10 cellular contexts compared by ENCODE assay signal in the genomic region with DNA sequence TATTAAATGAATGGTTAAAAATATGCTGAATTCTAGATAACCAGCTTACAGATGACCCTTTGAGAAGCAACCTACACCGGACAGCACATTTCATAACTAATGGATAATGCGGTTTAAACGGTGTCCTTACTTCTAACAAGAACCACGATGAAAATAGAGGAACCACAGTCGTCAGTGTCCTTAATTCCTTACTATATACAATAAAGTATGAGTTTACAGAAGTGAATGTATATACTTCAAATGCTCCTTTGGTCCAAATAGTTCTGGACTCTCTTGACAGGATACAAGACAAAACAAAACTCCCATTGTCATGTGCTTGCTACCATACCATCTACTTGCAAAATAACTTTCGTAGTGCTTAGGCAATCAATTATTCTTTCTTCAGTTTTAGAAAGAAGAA. TPM values are rescaled to one million over a fixed set of nuclear protein-coding genes. Genes with fewer than 3 reads are reported as not detected.
DNase-seq lines count a peak whose midpoint lies in the region; ATAC-seq lines count a peak whose summit lies in the region.
"Had no signal": no experiment of that assay in that cellular context is flagged by ENCODE, and none has a peak within 500 bp of the region (broad histone marks: within the 10 kb centered on the region; RNA-seq: fewer than 3 reads in every experiment).

No MANE protein-coding gene starts in this region.

- H3K9me3 Mint-ChIP-seq in T-helper 1 cell treated with Interleukin-12 subunit alpha and Interleukin-12 subunit beta and Interleukin-4 antibody, amounts not matched to agents 30 μg/mL and 1 μg/mL, for 36 hours, result no peaks in the 10 kb centered on the region

- H3K27ac ChIP-seq in skin epidermis, result peak overlapping the region in 12 of 21 experiments; percentile 8 to 99 (median 96)

- peaks cover 12% of the 10 kb centered on the region for H3K36me3 Mint-ChIP-seq in T-helper 1 cell treated with Interleukin-12 subunit alpha and Interleukin-12 subunit beta and Interleukin-4 antibody, amounts not matched to agents 30 μg/mL and 1 μg/mL, for 36 hours (ENCODE audit: low read depth)
- peaks cover 2% of the 10 kb centered on the region for H3K36me3 Mint-ChIP-seq in T-helper 17 cell (ENCODE audit: low read depth)

- no peak overlapping the region for H3K9ac ChIP-seq in endocrine pancreas (ENCODE audit: control insufficient read depth, insufficient read depth, low read length)

- DNase-seq in T-helper 1 cell, result no peak
- peak; percentile 55 for DNase-seq in OCI-M1 (lab: John Stamatoyannopoulos, UW)
- DNase-seq in T-helper 17 cell, result no peak
- DNase-seq: effector CD8-positive, alpha-beta T cell; NCI-H748 treated with DMSO at 0.1 percent for 48 hours had no signal

- peaks cover 11% of the 10 kb centered on the region for H3K4me1 ChIP-seq in endocrine pancreas (ENCODE audit: control insufficient read depth, insufficient read depth, low read length)

- no peaks in the 10 kb centered on the region for H3K36me3 ChIP-seq in endocrine pancreas (ENCODE audit: control insufficient read depth, insufficient read depth, low read length)

- peak overlapping the region; percentile 66 for H3K4me3 Mint-ChIP-seq in T-helper 1 cell treated with Interleukin-12 subunit alpha and Interleukin-12 subunit beta and Interleukin-4 antibody, amounts not matched to agents 30 μg/mL and 1 μg/mL, for 36 hours
- no peak overlapping the region for H3K4me3 Mint-ChIP-seq in T-helper 17 cell

- H3K27me3 Mint-ChIP-seq in T-helper 1 cell treated with Interleukin-12 subunit alpha and Interleukin-12 subunit beta and Interleukin-4 antibody, amounts not matched to agents 30 μg/mL and 1 μg/mL, for 36 hours (ENCODE audit: low read depth), result no peaks in the 10 kb centered on the region
- no peaks in the 10 kb centered on the region for H3K27me3 Mint-ChIP-seq in T-helper 17 cell

- H3K4me1 Mint-ChIP-seq in T-helper 1 cell treated with Interleukin-12 subunit alpha and Interleukin-12 subunit beta and Interleukin-4 antibody, amounts not matched to agents 30 μg/mL and 1 μg/mL, for 36 hours (ENCODE audit: low read depth), result peaks cover 59% of the 10 kb centered on the region
- H3K4me1 Mint-ChIP-seq in T-helper 17 cell, result peaks cover 33% of the 10 kb centered on the region

- H3K4me3 ChIP-seq in endocrine pancreas (ENCODE audit: control insufficient read depth, insufficient read depth, low read length) (peak overlapping the region; percentile 99), skin epidermis (peak overlapping the region in 5 of 7 experiments; percentile 7 to 82 (median 70))

- ATAC-seq in esophagus mucosa (no peak), HG03565 (IDR thresholded peaks at IDR 0.05; ENCODE audit: unreplicated experiment) (no peak), T-helper 17 cell (no peak)

- H3K27ac Mint-ChIP-seq in T-helper 1 cell treated with Interleukin-12 subunit alpha and Interleukin-12 subunit beta and Interleukin-4 antibody, amounts not matched to agents 30 μg/mL and 1 μg/mL, for 36 hours, result peak overlapping the region; percentile 49
- H3K27ac Mint-ChIP-seq in T-helper 17 cell, result no peak overlapping the region

- H3K9me3 ChIP-seq in endocrine pancreas (ENCODE audit: control insufficient read depth, low read length) (no peaks in the 10 kb centered on the region), T-helper 17 cell (ENCODE audit: control insufficient read depth, low read length, poor library complexity, severe bottlenecking) (peaks cover 2% of the 10 kb centered on the region)

- H3K27me3 ChIP-seq in endocrine pancreas (ENCODE audit: control insufficient read depth, insufficient read depth, low read length), result no peaks in the 10 kb centered on the region

RNA-seq across cellular contexts. Expression of gene NAMPT, which starts 2.4 kb away (rescaled TPM):
- 418 TPM for total RNA-seq in esophagus mucosa
- total RNA-seq in T-helper 17 cell, result 100 to 1,000 TPM; 278 to 292 TPM
